In the genomic region with DNA sequence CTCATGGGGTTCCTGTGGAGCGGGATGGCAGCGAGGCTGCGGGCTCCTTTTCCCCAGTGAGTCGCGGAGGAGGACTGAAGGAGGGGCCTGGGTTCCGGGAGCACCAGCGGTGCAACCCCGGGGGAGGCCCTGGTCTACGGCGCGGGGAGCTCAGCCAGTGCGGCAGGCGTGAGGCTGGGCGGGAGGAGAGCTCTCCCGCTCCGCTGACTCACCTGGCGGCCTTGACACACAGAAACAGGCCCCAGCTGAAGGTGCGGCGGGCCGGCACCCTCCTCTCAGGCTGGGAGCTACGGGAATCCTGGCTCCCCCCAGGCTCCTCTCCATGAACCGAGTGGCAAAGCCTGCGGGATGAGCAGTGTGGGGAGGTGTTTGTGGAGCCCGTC, we compare ENCODE assay signal across 12 cellular contexts. TPM values are rescaled to one million over a fixed set of nuclear protein-coding genes. Genes with fewer than 3 reads are reported as not detected.
DNase-seq lines count a peak whose midpoint lies in the region; ATAC-seq and TF ChIP-seq lines count a peak whose summit lies in the region.
"Had no signal": no experiment of that assay in that cellular context is flagged by ENCODE, and none has a peak within 500 bp of the region (broad histone marks: within the 10 kb centered on the region; RNA-seq: fewer than 3 reads in every experiment).

No MANE protein-coding gene starts in this region.

- no peak for TF ChIP-seq POLR2A in tibial nerve (IDR thresholded peaks at IDR 0.05)

- H3K36me3 Mint-ChIP-seq in WTC11: peaks cover 9% of the 10 kb centered on the region
- H3K36me3 Mint-ChIP-seq in stimulated activated naive B cell treated with anti-CD40 and anti-IgM and Interleukin-4, amounts not matched to agents 10 μg/mL and 1 μg/mL and 100 μg/mL, for 72 hours: peaks cover 0 to 13% of the 10 kb centered on the region in 2 donors

- CTCF ChIA-PET in WTC11 (lab: Charles Lee): interaction anchor here (0.6 to 1.0 kb wide), 4 partner anchors 11 to 49 kb away, joined by 3 to 4 read pairs (median 4); a partner anchor contains a TSS

- 23 to 73% methylated on average over 8 to 14 of the region's 24 CpGs for WGBS in tibial nerve, 2 donors

- POLR2A ChIA-PET in WTC11 (lab: Charles Lee): no interaction called here

- peak; percentile 60 for ATAC-seq in WTC11
- peak; percentile 46 to 68 for ATAC-seq in stimulated activated naive B cell treated with anti-CD40 and anti-IgM and Interleukin-4, amounts not matched to agents 10 μg/mL and 1 μg/mL and 100 μg/mL, for 72 hours (replicated peaks)

- H3K4me3 ChIP-seq in iPS-15b (ENCODE audit: low read depth, low read length): peak overlapping the region; percentile 18
- no peak overlapping the region for H3K4me3 ChIP-seq in tibial nerve

- H3K27ac Mint-ChIP-seq in WTC11: no peak overlapping the region
- no peak overlapping the region for H3K27ac Mint-ChIP-seq in stimulated activated naive B cell treated with anti-CD40 and anti-IgM and Interleukin-4, amounts not matched to agents 10 μg/mL and 1 μg/mL and 100 μg/mL, for 72 hours
- H3K27ac Mint-ChIP-seq: T-helper 2 cell treated with Interferon-gamma antibody and Interleukin-4, amounts not matched to agents 5 μg/mL and 100 μg/mL, for 36 hours had no signal

- H3K9ac ChIP-seq in iPS-15b (ENCODE audit: low read depth, low read length): no peak overlapping the region

- TF ChIP-seq EP300 in tibial nerve (IDR thresholded peaks at IDR 0.05): no peak

- H3K36me3 ChIP-seq in iPS-15b (ENCODE audit: control insufficient read depth, insufficient read depth, low read length) (no peaks in the 10 kb centered on the region), tibial nerve (no peaks in the 10 kb centered on the region)

- H3K27ac ChIP-seq in tibial nerve: no peak overlapping the region

- H3K27me3 ChIP-seq in iPS-15b (ENCODE audit: control insufficient read depth, insufficient read depth, low read length) (peaks cover 8% of the 10 kb centered on the region), tibial nerve (peaks cover 0 to 34% of the 10 kb centered on the region in 2 donors)

- H3K27me3 Mint-ChIP-seq in WTC11 (ENCODE audit: low read depth): peaks cover 21% of the 10 kb centered on the region
- peaks cover 42 to 62% of the 10 kb centered on the region in 2 donors for H3K27me3 Mint-ChIP-seq in stimulated activated naive B cell treated with anti-CD40 and anti-IgM and Interleukin-4, amounts not matched to agents 10 μg/mL and 1 μg/mL and 100 μg/mL, for 72 hours

- 0 out of 2 replicates have a peak overlapping the region, but pooled peaks have one; percentile 6 for H3K4me3 Mint-ChIP-seq in WTC11
- H3K4me3 Mint-ChIP-seq in stimulated activated naive B cell treated with anti-CD40 and anti-IgM and Interleukin-4, amounts not matched to agents 10 μg/mL and 1 μg/mL and 100 μg/mL, for 72 hours: peak overlapping the region; percentile 53 to 54
- H3K4me3 Mint-ChIP-seq: T-helper 2 cell treated with Interferon-gamma antibody and Interleukin-4, amounts not matched to agents 5 μg/mL and 100 μg/mL, for 36 hours had no signal

- H3K9me3 ChIP-seq in iPS-15b (ENCODE audit: control insufficient read depth, insufficient read depth, low read length) (no peaks in the 10 kb centered on the region), tibial nerve (no peaks in the 10 kb centered on the region)

- peaks cover 11% of the 10 kb centered on the region; the same call in 1 of the 2 replicates for H3K4me1 Mint-ChIP-seq in WTC11
- peaks cover 10 to 16% of the 10 kb centered on the region in 2 donors for H3K4me1 Mint-ChIP-seq in stimulated activated naive B cell treated with anti-CD40 and anti-IgM and Interleukin-4, amounts not matched to agents 10 μg/mL and 1 μg/mL and 100 μg/mL, for 72 hours

- H3K4me1 ChIP-seq in iPS-15b (ENCODE audit: control insufficient read depth, insufficient read depth, low read length) (no peaks in the 10 kb centered on the region), tibial nerve (peaks cover 0 to 10% (median 0%) of the 10 kb centered on the region in 4 donors)

- H3K9me3 Mint-ChIP-seq in WTC11: peaks cover 10% of the 10 kb centered on the region
- peaks cover 4 to 12% of the 10 kb centered on the region in 2 donors for H3K9me3 Mint-ChIP-seq in stimulated activated naive B cell treated with anti-CD40 and anti-IgM and Interleukin-4, amounts not matched to agents 10 μg/mL and 1 μg/mL and 100 μg/mL, for 72 hours

- peak; percentile 35 for DNase-seq in activated naive CD4-positive, alpha-beta T cell treated with anti-CD3 and anti-CD28 coated beads, Interleukin-2, amount 50 U/mL, for 16 hours
- no peak for DNase-seq in activated naive CD4-positive, alpha-beta T cell treated with Interleukin-2 at 50 U/mL for 16 hours
- DNase-seq in WTC11 (ENCODE audit: low spot score): peak; percentile 26
- DNase-seq in stimulated activated naive B cell treated with anti-CD40 and anti-IgM and Interleukin-4, amounts not matched to agents 10 μg/mL and 1 μg/mL and 100 μg/mL, for 72 hours: no peak
- no peak for DNase-seq in tibial nerve (ENCODE audit: low spot score in 2 of 2)
- no peak for DNase-seq in NCI-H82 treated with DMSO at 0.1 percent for 48 hours (lab: John Stamatoyannopoulos, UW; ENCODE audit: unreplicated experiment)
- no peak for DNase-seq in NCI-H510A treated with DMSO at 0.1 percent for 48 hours (lab: John Stamatoyannopoulos, UW)
- DNase-seq: central memory CD4-positive, alpha-beta T cell; KBM-7; NCI-H2081 treated with DMSO at 0.1 percent for 48 hours had no signal

- TF ChIP-seq CTCF in WTC11 (IDR thresholded peaks at IDR 0.05) (no peak), tibial nerve (IDR thresholded peaks at IDR 0.05) (no peak)

TF ChIP-seq in WTC11, 78 proteins besides CTCF, POLR2A, EP300 and RAD21:
- no peak for TF ChIP-seq EMX1 (CRISPR knock-in tag; IDR thresholded peaks at IDR 0.05)
- no peak for TF ChIP-seq JAZF1 (CRISPR knock-in tag; IDR thresholded peaks at IDR 0.05)
- TF ChIP-seq ZNF416 (CRISPR knock-in tag; IDR thresholded peaks at IDR 0.05): no peak
- no peak for TF ChIP-seq GRHL2 (CRISPR knock-in tag; IDR thresholded peaks at IDR 0.05; ENCODE audit: insufficient replicate concordance, severe bottlenecking)
- TF ChIP-seq, protein P1, sequence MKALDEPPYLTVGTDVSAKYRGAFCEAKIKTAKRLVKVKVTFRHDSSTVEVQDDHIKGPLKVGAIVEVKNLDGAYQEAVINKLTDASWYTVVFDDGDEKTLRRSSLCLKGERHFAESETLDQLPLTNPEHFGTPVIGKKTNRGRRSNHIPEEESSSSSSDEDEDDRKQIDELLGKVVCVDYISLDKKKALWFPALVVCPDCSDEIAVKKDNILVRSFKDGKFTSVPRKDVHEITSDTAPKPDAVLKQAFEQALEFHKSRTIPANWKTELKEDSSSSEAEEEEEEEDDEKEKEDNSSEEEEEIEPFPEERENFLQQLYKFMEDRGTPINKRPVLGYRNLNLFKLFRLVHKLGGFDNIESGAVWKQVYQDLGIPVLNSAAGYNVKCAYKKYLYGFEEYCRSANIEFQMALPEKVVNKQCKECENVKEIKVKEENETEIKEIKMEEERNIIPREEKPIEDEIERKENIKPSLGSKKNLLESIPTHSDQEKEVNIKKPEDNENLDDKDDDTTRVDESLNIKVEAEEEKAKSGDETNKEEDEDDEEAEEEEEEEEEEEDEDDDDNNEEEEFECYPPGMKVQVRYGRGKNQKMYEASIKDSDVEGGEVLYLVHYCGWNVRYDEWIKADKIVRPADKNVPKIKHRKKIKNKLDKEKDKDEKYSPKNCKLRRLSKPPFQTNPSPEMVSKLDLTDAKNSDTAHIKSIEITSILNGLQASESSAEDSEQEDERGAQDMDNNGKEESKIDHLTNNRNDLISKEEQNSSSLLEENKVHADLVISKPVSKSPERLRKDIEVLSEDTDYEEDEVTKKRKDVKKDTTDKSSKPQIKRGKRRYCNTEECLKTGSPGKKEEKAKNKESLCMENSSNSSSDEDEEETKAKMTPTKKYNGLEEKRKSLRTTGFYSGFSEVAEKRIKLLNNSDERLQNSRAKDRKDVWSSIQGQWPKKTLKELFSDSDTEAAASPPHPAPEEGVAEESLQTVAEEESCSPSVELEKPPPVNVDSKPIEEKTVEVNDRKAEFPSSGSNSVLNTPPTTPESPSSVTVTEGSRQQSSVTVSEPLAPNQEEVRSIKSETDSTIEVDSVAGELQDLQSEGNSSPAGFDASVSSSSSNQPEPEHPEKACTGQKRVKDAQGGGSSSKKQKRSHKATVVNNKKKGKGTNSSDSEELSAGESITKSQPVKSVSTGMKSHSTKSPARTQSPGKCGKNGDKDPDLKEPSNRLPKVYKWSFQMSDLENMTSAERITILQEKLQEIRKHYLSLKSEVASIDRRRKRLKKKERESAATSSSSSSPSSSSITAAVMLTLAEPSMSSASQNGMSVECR (CRISPR knock-in tag; IDR thresholded peaks at IDR 0.05; ENCODE audit: borderline replicate concordance): no peak
- no peak for TF ChIP-seq CREB1 (CRISPR knock-in tag; IDR thresholded peaks at IDR 0.05)
- TF ChIP-seq, protein P2, sequence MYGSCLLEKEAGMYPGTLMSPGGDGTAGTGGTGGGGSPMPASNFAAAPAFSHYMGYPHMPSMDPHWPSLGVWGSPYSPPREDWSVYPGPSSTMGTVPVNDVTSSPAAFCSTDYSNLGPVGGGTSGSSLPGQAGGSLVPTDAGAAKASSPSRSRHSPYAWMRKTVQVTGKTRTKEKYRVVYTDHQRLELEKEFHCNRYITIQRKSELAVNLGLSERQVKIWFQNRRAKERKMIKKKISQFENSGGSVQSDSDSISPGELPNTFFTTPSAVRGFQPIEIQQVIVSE (CRISPR knock-in tag; IDR thresholded peaks at IDR 0.05; ENCODE audit: borderline replicate concordance): no peak
- no peak for TF ChIP-seq FOXJ3 (CRISPR knock-in tag; IDR thresholded peaks at IDR 0.05; ENCODE audit: borderline replicate concordance)
- no peak for TF ChIP-seq NFE2L1 (CRISPR knock-in tag; IDR thresholded peaks at IDR 0.05)

RNA-seq across cellular contexts. Expression of a gene that starts 6.8 kb away (rescaled TPM):
- total RNA-seq in WTC11 (2021) (26.0 to 38.5 TPM (median 27.6 TPM) in 3 replicates), tibial nerve (10 to 100 TPM; 23.3 to 41.5 (median 25.3) TPM)

RNA-seq across cellular contexts. Expression of a gene that starts 49.7 kb away (rescaled TPM):
- 55.6 to 57.3 TPM (median 56.5 TPM) in 3 replicates for total RNA-seq in WTC11 (2021)
- total RNA-seq in tibial nerve: 100 to 1,000 TPM in 1 of 4 donors, 10 to 100 TPM in 3; 48.1 to 139 (median 77.3) TPM

Comparison
In these comparisons a context has a peak if more than half of its experiments do, and no peak if none do; other contexts are left out.
1. DNase-seq: peak in activated naive CD4-positive, alpha-beta T cell treated with anti-CD3 and anti-CD28 coated beads, Interleukin-2, amount 50 U/mL, for 16 hours (single experiment) and WTC11 (single experiment); none in activated naive CD4-positive, alpha-beta T cell treated with Interleukin-2 at 50 U/mL for 16 hours (single experiment), stimulated activated naive B cell treated with anti-CD40 and anti-IgM and Interleukin-4, amounts not matched to agents 10 μg/mL and 1 μg/mL and 100 μg/mL, for 72 hours (single experiment), tibial nerve (0 of 2), NCI-H82 treated with DMSO at 0.1 percent for 48 hours (single experiment) and NCI-H510A treated with DMSO at 0.1 percent for 48 hours (single experiment).